In the genomic region with DNA sequence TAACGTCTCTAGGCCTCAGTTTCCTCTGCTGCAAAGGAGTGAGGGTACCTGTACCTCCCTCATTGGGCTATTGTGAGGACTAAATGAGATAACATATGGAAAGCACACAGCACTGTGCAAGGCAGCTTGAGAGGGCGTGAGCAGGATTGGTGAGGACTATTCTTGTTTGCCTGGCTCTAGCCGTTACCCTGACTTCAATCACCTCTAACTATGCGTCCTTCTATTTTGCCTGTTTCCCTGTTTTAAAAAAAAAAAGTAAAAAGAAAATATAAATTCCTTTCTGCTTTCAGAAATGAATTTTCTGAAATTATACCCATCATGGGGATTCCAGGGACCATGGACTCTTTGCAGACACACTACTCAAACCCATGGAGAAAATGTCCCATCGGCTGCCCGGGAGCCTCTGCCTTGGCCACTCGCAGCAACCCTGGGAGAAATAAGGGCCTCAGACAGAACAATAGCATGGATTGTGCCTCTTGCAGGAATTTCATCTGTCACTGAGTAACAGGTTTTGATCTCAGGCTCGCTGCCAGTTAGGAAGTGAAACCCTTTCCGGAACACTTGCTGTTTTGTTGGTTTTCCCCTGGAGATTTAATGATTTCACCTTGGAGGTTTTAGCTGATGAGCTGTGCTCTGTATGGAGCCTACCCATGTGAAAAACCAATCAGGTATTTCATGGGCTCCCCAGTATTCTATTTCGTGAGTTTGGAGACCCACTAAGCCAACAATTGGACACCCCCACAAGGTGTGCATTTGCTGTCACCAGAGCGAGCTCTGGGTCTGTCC, we compare ENCODE assay signal across 8 cellular contexts. TPM values are rescaled to one million over a fixed set of nuclear protein-coding genes. Genes with fewer than 3 reads are reported as not detected.
DNase-seq lines count a peak whose midpoint lies in the region; ATAC-seq and TF ChIP-seq lines count a peak whose summit lies in the region.

No MANE protein-coding gene starts in this region.

- H3K4ac ChIP-seq in neuronal stem cell (ENCODE audit: low read length) = no peak overlapping the region

- no peaks in the 10 kb centered on the region for H3K36me3 ChIP-seq in Loucy (ENCODE audit: insufficient read depth, low read length)
- H3K36me3 ChIP-seq in neuronal stem cell (replicated peaks in 1 of 2; ENCODE audit: control insufficient read depth in 2 of 2, insufficient read depth in 2 of 2, low read length in 2 of 2) = no peaks in the 10 kb centered on the region

- peaks cover 34% of the 10 kb centered on the region for H3K4me1 ChIP-seq in Loucy (ENCODE audit: insufficient read depth, low read length, poor library complexity, severe bottlenecking)
- H3K4me1 ChIP-seq in neuronal stem cell (ENCODE audit: control insufficient read depth in 2 of 2, insufficient read depth in 1 of 2, low read depth in 1 of 2, low read length in 2 of 2) = peaks cover 0 to 8% of the 10 kb centered on the region in 2 donors

- no peaks in the 10 kb centered on the region for H3K9me2 ChIP-seq in Loucy (replicated peaks; ENCODE audit: low read depth, low read length)

- no peaks in the 10 kb centered on the region for H3K79me2 ChIP-seq in Loucy (ENCODE audit: insufficient read depth, low read length)

- H2BK5ac ChIP-seq in neuronal stem cell (ENCODE audit: low read length) = no peak overlapping the region

- H3K14ac ChIP-seq in neuronal stem cell (ENCODE audit: low read length) = no peak overlapping the region

- peak; percentile 74 for DNase-seq in DMS53 (lab: John Stamatoyannopoulos, UW)
- DNase-seq in epithelial cell of esophagus (ENCODE audit: low read depth) = peak; percentile 78
- no peak for DNase-seq in neuronal stem cell (ENCODE audit: low spot score)
- no peak for DNase-seq in activated naive CD4-positive, alpha-beta T cell treated with Interleukin-2 at 50 U/mL for 16 hours
- DNase-seq in EL = no peak

- H3K9ac ChIP-seq in Loucy (ENCODE audit: low read depth, low read length, poor library complexity, severe bottlenecking) (no peak overlapping the region), neuronal stem cell (ENCODE audit: low read depth, low read length, poor library complexity) (no peak overlapping the region)

- no peak overlapping the region for H4K91ac ChIP-seq in neuronal stem cell (ENCODE audit: low read depth, low read length, poor library complexity)

- H4K8ac ChIP-seq in neuronal stem cell (ENCODE audit: low read depth, low read length) = no peak overlapping the region

- no peak overlapping the region for H3K18ac ChIP-seq in neuronal stem cell (ENCODE audit: low read length)

- ATAC-seq in HG02798 (IDR thresholded peaks at IDR 0.05; ENCODE audit: poor library complexity, unreplicated experiment) (no peak), GM21723 (IDR thresholded peaks at IDR 0.05; ENCODE audit: unreplicated experiment) (no peak)

- H3K27me3 ChIP-seq in Loucy (ENCODE audit: insufficient read depth, low read length, poor library complexity, severe bottlenecking) = no peaks in the 10 kb centered on the region
- H3K27me3 ChIP-seq in neuronal stem cell (ENCODE audit: control insufficient read depth in 3 of 3, insufficient read depth in 3 of 3, low read depth in 1 of 3, low read length in 3 of 3) = no peaks in the 10 kb centered on the region

- H3K4me2 ChIP-seq in Loucy (ENCODE audit: low read depth, low read length, poor library complexity, severe bottlenecking) = peak overlapping the region; percentile 38
- H3K4me2 ChIP-seq in neuronal stem cell (ENCODE audit: insufficient read depth, low read length, poor library complexity, severe bottlenecking) = no peak overlapping the region

- no peak overlapping the region for H2BK15ac ChIP-seq in neuronal stem cell (ENCODE audit: low read length)

- H3K27ac ChIP-seq in neuronal stem cell (replicated peaks; ENCODE audit: low read length) = no peak overlapping the region

- H2BK120ac ChIP-seq in neuronal stem cell (ENCODE audit: low read depth, low read length) = no peak overlapping the region

- peak overlapping the region; percentile 22 for H3K4me3 ChIP-seq in Loucy (ENCODE audit: low read length, poor library complexity, severe bottlenecking)
- no peak overlapping the region for H3K4me3 ChIP-seq in epithelial cell of esophagus (ENCODE audit: low read length)
- no peak overlapping the region for H3K4me3 ChIP-seq in neuronal stem cell (ENCODE audit: low read length in 2 of 2)

- no peaks in the 10 kb centered on the region for H3F3A ChIP-seq in Loucy (ENCODE audit: low read depth)

- no peaks in the 10 kb centered on the region for H4K20me1 ChIP-seq in Loucy (ENCODE audit: insufficient read depth, low read length, poor library complexity, severe bottlenecking)

- no peaks in the 10 kb centered on the region for H3K79me1 ChIP-seq in neuronal stem cell (ENCODE audit: low read depth, low read length)

- no peak overlapping the region for H2AK5ac ChIP-seq in neuronal stem cell (ENCODE audit: low read depth, low read length)

- no CpG with 5 or more reads among the region's 11 CpGs for WGBS in neuronal stem cell (ENCODE audit: extremely low coverage in 2 of 2, insufficient read length in 2 of 2, insufficient replicate concordance in 1 of 2), 2 donors

- H3K23ac ChIP-seq in neuronal stem cell (ENCODE audit: low read depth, low read length, poor library complexity) = no peak overlapping the region

- H2AFZ ChIP-seq in Loucy (ENCODE audit: low read length) (no peak overlapping the region), neuronal stem cell (ENCODE audit: low read length) (peak overlapping the region; percentile 15)

- no peak for TF ChIP-seq CTCF in Loucy (conservative IDR thresholded peaks at IDR 0.05; ENCODE audit: low read length)
- TF ChIP-seq CTCF in epithelial cell of esophagus (IDR thresholded peaks at IDR 0.05; ENCODE audit: insufficient read depth, low read depth, low read length, missing control alignments) = no peak

- no peaks in the 10 kb centered on the region for H3K9me3 ChIP-seq in Loucy (ENCODE audit: insufficient read depth, low read depth, low read length)
- H3K9me3 ChIP-seq in neuronal stem cell (replicated peaks in 1 of 2; ENCODE audit: control insufficient read depth in 2 of 2, insufficient read depth in 1 of 2, low read depth in 1 of 2, low read length in 2 of 2) = no peaks in the 10 kb centered on the region

- H2BK12ac ChIP-seq in neuronal stem cell (ENCODE audit: low read length) = no peak overlapping the region

RNA-seq across cellular contexts. Expression of gene STEAP1B, which starts 55.6 kb away (rescaled TPM):
- polyA plus RNA-seq in neuronal stem cell (2013, experiment 1 of 2) = 2.8 TPM
- 3.0 TPM for polyA plus RNA-seq in neuronal stem cell (2013, experiment 2 of 2)

Comparison
In these comparisons a context has a peak if more than half of its experiments do, and no peak if none do; other contexts are left out.
1. DNase-seq: peak in DMS53 (single experiment) and epithelial cell of esophagus (single experiment); none in neuronal stem cell (single experiment), activated naive CD4-positive, alpha-beta T cell treated with Interleukin-2 at 50 U/mL for 16 hours (single experiment) and EL (single experiment).